In genomic region chr6:148954461-148954860, GRCh38 we compare ENCODE assay signal across 25 cellular contexts.
"Had no signal": no experiment of that assay in that cellular context is flagged by ENCODE, and none has a peak within 500 bp of the region (broad histone marks: within the 10 kb centered on the region; RNA-seq: fewer than 3 reads in every experiment).

No MANE protein-coding gene starts in this region.

- FAIRE-seq: islet of Langerhans, kidney, urothelium cell line had no signal

- DNase-seq: hippocampal formation; kidney; left ventricle myocardium inferior; midbrain; mucosa of descending colon; naive thymus-derived CD4-positive, alpha-beta T cell; ovary; stimulated activated CD4-positive, alpha-beta T cell treated with anti-CD3 and anti-CD28 coated beads, Interleukin-12 subunit alpha, Interleukin-12 subunit beta, amount 100 ng/mL, for 4 hours; stimulated activated CD4-positive, alpha-beta T cell treated with anti-CD3 and anti-CD28 coated beads, Interleukin-15, amount 100 ng/mL, for 24 hours; stimulated activated CD4-positive, alpha-beta T cell treated with anti-CD3 and anti-CD28 coated beads, Interleukin-2, amount 100 ng/mL, for 24 hours; stimulated activated CD4-positive, alpha-beta T cell treated with anti-CD3 and anti-CD28 coated beads, Interleukin-4, amount 100 ng/mL, for 1 hour; stimulated activated naive B cell treated with anti-CD40 and anti-IgM and Interleukin-4, amounts not matched to agents 10 μg/mL and 1 μg/mL and 100 μg/mL, for 72 hours; stimulated activated naive CD8-positive, alpha-beta T cell treated with anti-CD3 and anti-CD28 coated beads, Interleukin-15, Interleukin-2, amounts not matched to agents 100 U/mL and 50 U/mL, for 24 hours; stomach; thyroid gland; transverse colon; upper lobe of right lung had no signal

- H3K4me1 Mint-ChIP-seq: naive thymus-derived CD4-positive, alpha-beta T cell had no signal

- H3K4me1 ChIP-seq: left ventricle myocardium inferior, right atrium auricular region, testis, upper lobe of right lung had no signal

- H3K4me3 ChIP-seq: left ventricle myocardium inferior, lung, mucosa of descending colon, ovary, right atrium auricular region, skin epidermis, stomach, testis, thyroid gland, transverse colon, upper lobe of right lung had no signal

- H3K36me3 Mint-ChIP-seq: naive thymus-derived CD4-positive, alpha-beta T cell; natural killer cell treated with Interleukin-12 subunit alpha and Interleukin-12 subunit beta and Interleukin-15 and Interleukin-18, amount 100 ng/mL, for 72 hours had no signal

- H3K36me3 ChIP-seq: left ventricle myocardium inferior, ovary, right atrium auricular region, stomach, thyroid gland, transverse colon, upper lobe of right lung had no signal

- H3K9me3 Mint-ChIP-seq: naive thymus-derived CD4-positive, alpha-beta T cell; natural killer cell treated with Interleukin-12 subunit alpha and Interleukin-12 subunit beta and Interleukin-15 and Interleukin-18, amount 100 ng/mL, for 72 hours had no signal

- H3K27me3 ChIP-seq: ovary, right atrium auricular region, stomach, testis, thyroid gland, transverse colon, upper lobe of right lung had no signal

- H3K27ac Mint-ChIP-seq: naive thymus-derived CD4-positive, alpha-beta T cell; natural killer cell treated with Interleukin-12 subunit alpha and Interleukin-12 subunit beta and Interleukin-15 and Interleukin-18, amount 100 ng/mL, for 72 hours; progenitor cell of endocrine pancreas; stimulated activated naive B cell treated with anti-CD40 and anti-IgM and Interleukin-4, amounts not matched to agents 10 μg/mL and 1 μg/mL and 100 μg/mL, for 72 hours had no signal

- H3K4me3 Mint-ChIP-seq: naive thymus-derived CD4-positive, alpha-beta T cell; natural killer cell treated with Interleukin-12 subunit alpha and Interleukin-12 subunit beta and Interleukin-15 and Interleukin-18, amount 100 ng/mL, for 72 hours; stimulated activated naive B cell treated with anti-CD40 and anti-IgM and Interleukin-4, amounts not matched to agents 10 μg/mL and 1 μg/mL and 100 μg/mL, for 72 hours had no signal

- H3K9me3 ChIP-seq: left ventricle myocardium inferior, mucosa of descending colon, ovary, right atrium auricular region, stomach, testis, thyroid gland, transverse colon, upper lobe of right lung had no signal

- H3K27ac ChIP-seq: left ventricle myocardium inferior, ovary, right atrium auricular region, skin epidermis, stomach, testis, thyroid gland, transverse colon, upper lobe of right lung had no signal

- H3K27me3 Mint-ChIP-seq: stimulated activated naive B cell treated with anti-CD40 and anti-IgM and Interleukin-4, amounts not matched to agents 10 μg/mL and 1 μg/mL and 100 μg/mL, for 72 hours had no signal
